In genomic region chr19:10935371-10936059, GRCh38 we compare ENCODE assay signal across 1 cellular context.
TF ChIP-seq lines count a peak whose summit lies in the region.

No MANE protein-coding gene starts in this region.

TF ChIP-seq in HepG2, 621 proteins besides CTCF, POLR2A, EP300 and RAD21:
- TF ChIP-seq RBM39 (IDR thresholded peaks at IDR 0.05; ENCODE audit: low read depth, low read length, poor library complexity, severe bottlenecking) (no peak), POGK (CRISPR knock-in tag; conservative IDR thresholded peaks at IDR 0.05) (no peak), GABPA (IDR thresholded peaks at IDR 0.05; ENCODE audit: low read depth, low read length) (no peak), GABPA (CRISPR knock-in tag; IDR thresholded peaks at IDR 0.05; ENCODE audit: low read depth) (no peak), ZNF460 (CRISPR knock-in tag; IDR thresholded peaks at IDR 0.05; ENCODE audit: borderline replicate concordance) (peak; percentile 38; the same call in 1 of the 2 replicates), SMYD3 (CRISPR knock-in tag; IDR thresholded peaks at IDR 0.05) (no peak), ISX (CRISPR knock-in tag; conservative IDR thresholded peaks at IDR 0.05) (no peak), IRX3 (CRISPR knock-in tag; IDR thresholded peaks at IDR 0.05; ENCODE audit: borderline replicate concordance, low read depth) (no peak), NR2F2 (IDR thresholded peaks at IDR 0.05; ENCODE audit: borderline replicate concordance, low read depth) (no peak), HMG20B (CRISPR knock-in tag; conservative IDR thresholded peaks at IDR 0.05) (no peak), CEBPB (IDR thresholded peaks at IDR 0.05; ENCODE audit: borderline replicate concordance, low read depth, low read length) (peak; percentile 46; the same call in 1 of the 2 replicates), PAWR (CRISPR knock-in tag; IDR thresholded peaks at IDR 0.05; ENCODE audit: borderline replicate concordance) (no peak), ISL2 (CRISPR knock-in tag; IDR thresholded peaks at IDR 0.05) (no peak), AFF4 (CRISPR knock-in tag; IDR thresholded peaks at IDR 0.05) (no peak), CEBPG (CRISPR knock-in tag; IDR thresholded peaks at IDR 0.05) (peak; percentile 51), ARNT (IDR thresholded peaks at IDR 0.05) (no peak), RORA (CRISPR knock-in tag; IDR thresholded peaks at IDR 0.05) (no peak), BORCS8-MEF2B (CRISPR knock-in tag; IDR thresholded peaks at IDR 0.05) (no peak)
- TF ChIP-seq, protein P1, sequence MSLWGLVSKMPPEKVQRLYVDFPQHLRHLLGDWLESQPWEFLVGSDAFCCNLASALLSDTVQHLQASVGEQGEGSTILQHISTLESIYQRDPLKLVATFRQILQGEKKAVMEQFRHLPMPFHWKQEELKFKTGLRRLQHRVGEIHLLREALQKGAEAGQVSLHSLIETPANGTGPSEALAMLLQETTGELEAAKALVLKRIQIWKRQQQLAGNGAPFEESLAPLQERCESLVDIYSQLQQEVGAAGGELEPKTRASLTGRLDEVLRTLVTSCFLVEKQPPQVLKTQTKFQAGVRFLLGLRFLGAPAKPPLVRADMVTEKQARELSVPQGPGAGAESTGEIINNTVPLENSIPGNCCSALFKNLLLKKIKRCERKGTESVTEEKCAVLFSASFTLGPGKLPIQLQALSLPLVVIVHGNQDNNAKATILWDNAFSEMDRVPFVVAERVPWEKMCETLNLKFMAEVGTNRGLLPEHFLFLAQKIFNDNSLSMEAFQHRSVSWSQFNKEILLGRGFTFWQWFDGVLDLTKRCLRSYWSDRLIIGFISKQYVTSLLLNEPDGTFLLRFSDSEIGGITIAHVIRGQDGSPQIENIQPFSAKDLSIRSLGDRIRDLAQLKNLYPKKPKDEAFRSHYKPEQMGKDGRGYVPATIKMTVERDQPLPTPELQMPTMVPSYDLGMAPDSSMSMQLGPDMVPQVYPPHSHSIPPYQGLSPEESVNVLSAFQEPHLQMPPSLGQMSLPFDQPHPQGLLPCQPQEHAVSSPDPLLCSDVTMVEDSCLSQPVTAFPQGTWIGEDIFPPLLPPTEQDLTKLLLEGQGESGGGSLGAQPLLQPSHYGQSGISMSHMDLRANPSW (CRISPR knock-in tag; IDR thresholded peaks at IDR 0.05; ENCODE audit: borderline replicate concordance): no peak
- TF ChIP-seq, protein P2, sequence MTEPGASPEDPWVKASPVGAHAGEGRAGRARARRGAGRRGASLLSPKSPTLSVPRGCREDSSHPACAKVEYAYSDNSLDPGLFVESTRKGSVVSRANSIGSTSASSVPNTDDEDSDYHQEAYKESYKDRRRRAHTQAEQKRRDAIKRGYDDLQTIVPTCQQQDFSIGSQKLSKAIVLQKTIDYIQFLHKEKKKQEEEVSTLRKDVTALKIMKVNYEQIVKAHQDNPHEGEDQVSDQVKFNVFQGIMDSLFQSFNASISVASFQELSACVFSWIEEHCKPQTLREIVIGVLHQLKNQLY (CRISPR knock-in tag; IDR thresholded peaks at IDR 0.05): no peak
